7 cellular contexts compared by ENCODE assay signal in the genomic region with DNA sequence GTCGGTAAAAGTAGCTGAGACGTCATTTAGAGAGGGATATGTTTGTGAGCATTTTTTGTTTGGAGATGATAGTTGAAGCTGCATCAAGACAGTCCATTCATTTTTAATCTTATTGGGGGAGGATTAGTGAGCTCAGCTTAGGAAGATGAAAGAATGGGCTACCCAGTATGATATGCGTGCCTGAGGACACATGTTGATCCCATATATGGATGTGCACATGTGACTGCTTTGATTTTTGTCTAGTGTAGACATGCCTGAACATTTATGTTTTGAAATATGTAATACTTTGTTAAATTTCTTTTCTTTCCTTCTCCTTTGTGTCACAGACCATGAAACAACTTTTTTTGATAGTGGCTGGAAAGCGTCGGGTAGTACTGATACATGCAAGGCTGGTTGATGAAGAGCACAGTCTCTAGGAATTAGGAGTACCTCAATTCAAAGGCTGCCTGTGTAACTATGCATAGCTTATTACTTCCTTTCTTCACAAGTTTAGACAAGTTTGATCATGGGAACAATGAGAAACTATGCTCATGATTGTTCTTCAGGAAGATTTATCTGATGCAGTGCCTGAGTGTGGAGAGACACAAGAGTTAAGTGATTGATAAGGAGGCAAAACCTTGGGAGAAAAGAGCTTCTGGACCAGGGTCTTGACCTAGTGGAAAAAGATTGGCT.
DNase-seq lines count a peak whose midpoint lies in the region; ATAC-seq, FAIRE-seq and TF ChIP-seq lines count a peak whose summit lies in the region.
"Not testable (repeated sequence)": the region's sequence is repeated elsewhere in the genome, so short reads cannot be mapped to it uniquely, and the experiment has no call there.

No MANE protein-coding gene starts in this region.

- peak overlapping the region; percentile 54 for H3K27ac ChIP-seq in mammary epithelial cell (ENCODE audit: insufficient read depth, low read depth, low read length)
- H3K27ac ChIP-seq in epithelial cell of prostate = peak overlapping the region; percentile 57

- H3K9me3 Mint-ChIP-seq in activated naive CD4-positive, alpha-beta T cell treated with anti-CD3 and anti-CD28 coated beads for 36 hours; mesothelial cell of epicardium; stimulated activated memory B cell treated with anti-CD40 and anti-IgM and Interleukin-4, amounts not matched to agents 10 μg/mL and 1 μg/mL and 100 μg/mL, for 72 hours: not testable (repeated sequence)

- ATAC-seq in stimulated activated memory B cell treated with anti-CD40 and anti-IgM and Interleukin-4, amounts not matched to agents 10 μg/mL and 1 μg/mL and 100 μg/mL, for 72 hours = not testable (repeated sequence)

- FAIRE-seq in GM12891 (lab: Jason Lieb, UNC) = peak; percentile 84

- not testable (repeated sequence) for TF ChIP-seq POLR2A in GM12891 (IDR thresholded peaks at IDR 0.05; ENCODE audit: low read depth, low read length)

- H3K27me3 Mint-ChIP-seq in activated naive CD4-positive, alpha-beta T cell treated with anti-CD3 and anti-CD28 coated beads for 36 hours (ENCODE audit: low read depth); mesothelial cell of epicardium (ENCODE audit: low read depth); stimulated activated memory B cell treated with anti-CD40 and anti-IgM and Interleukin-4, amounts not matched to agents 10 μg/mL and 1 μg/mL and 100 μg/mL, for 72 hours: not testable (repeated sequence)

- CTCF ChIA-PET in activated naive CD4-positive, alpha-beta T cell treated with anti-CD3 and anti-CD28 coated beads for 36 hours (lab: Charles Lee); mammary epithelial cell (lab: Charles Lee; ENCODE audit: low non-redundant PET): not testable (repeated sequence)

- H4K20me1 ChIP-seq in mammary epithelial cell (ENCODE audit: insufficient read depth, low read length) = not testable (repeated sequence)

- not testable (repeated sequence) for H3K36me3 Mint-ChIP-seq in activated naive CD4-positive, alpha-beta T cell treated with anti-CD3 and anti-CD28 coated beads for 36 hours (ENCODE audit: low read depth); mesothelial cell of epicardium; stimulated activated memory B cell treated with anti-CD40 and anti-IgM and Interleukin-4, amounts not matched to agents 10 μg/mL and 1 μg/mL and 100 μg/mL, for 72 hours

- H3K27ac Mint-ChIP-seq in activated naive CD4-positive, alpha-beta T cell treated with anti-CD3 and anti-CD28 coated beads for 36 hours = peak overlapping the region; percentile 7
- peak overlapping the region; percentile 31 for H3K27ac Mint-ChIP-seq in mesothelial cell of epicardium
- peak overlapping the region; percentile 30 for H3K27ac Mint-ChIP-seq in stimulated activated memory B cell treated with anti-CD40 and anti-IgM and Interleukin-4, amounts not matched to agents 10 μg/mL and 1 μg/mL and 100 μg/mL, for 72 hours

- dilution Hi-C loops in mammary epithelial cell (cut with HindIII; ENCODE audit: low sequenced_read_pairs) = not testable (repeated sequence)

- intact Hi-C loops in activated naive CD4-positive, alpha-beta T cell treated with anti-CD3 and anti-CD28 coated beads for 36 hours (cut with micrococcal nuclease); mammary epithelial cell (cut with micrococcal nuclease): not testable (repeated sequence)

- peaks cover 55% of the 10 kb centered on the region for H3K79me2 ChIP-seq in mammary epithelial cell (ENCODE audit: insufficient read depth, low read length)

- H3K4me3 Mint-ChIP-seq in activated naive CD4-positive, alpha-beta T cell treated with anti-CD3 and anti-CD28 coated beads for 36 hours; mesothelial cell of epicardium; stimulated activated memory B cell treated with anti-CD40 and anti-IgM and Interleukin-4, amounts not matched to agents 10 μg/mL and 1 μg/mL and 100 μg/mL, for 72 hours: not testable (repeated sequence)

- TF ChIP-seq CTCF in mammary epithelial cell (conservative IDR thresholded peaks at IDR 0.05 in 1 of 2, IDR thresholded peaks at IDR 0.05 in 1 of 2; ENCODE audit: extremely low read depth in 1 of 2, insufficient read depth in 1 of 2, low read depth in 1 of 2, low read length in 2 of 2); mesothelial cell of epicardium (IDR thresholded peaks at IDR 0.05; ENCODE audit: unreplicated experiment): not testable (repeated sequence)

- BruUV-seq in mammary epithelial cell (replicated peaks; lab: Mats Ljungman, UMichigan) = not testable (repeated sequence)

- not testable (repeated sequence) for DNase-seq in GM12891 (ENCODE audit: insufficient read length, low spot score); activated naive CD4-positive, alpha-beta T cell treated with anti-CD3 and anti-CD28 coated beads for 36 hours; mesothelial cell of epicardium (ENCODE audit: low spot score in 2 of 2, unreplicated experiment in 2 of 2)
- peak; percentile 50 for DNase-seq in NCI-H82 (lab: John Stamatoyannopoulos, UW)
- peak; percentile 54 for DNase-seq in mammary epithelial cell
- DNase-seq in epithelial cell of prostate (ENCODE audit: low read depth, low spot score) = peak; percentile 1

- H3K4me1 Mint-ChIP-seq in activated naive CD4-positive, alpha-beta T cell treated with anti-CD3 and anti-CD28 coated beads for 36 hours (ENCODE audit: low read depth) = peaks cover 27% of the 10 kb centered on the region
- not testable (repeated sequence) for H3K4me1 Mint-ChIP-seq in mesothelial cell of epicardium
- H3K4me1 Mint-ChIP-seq in stimulated activated memory B cell treated with anti-CD40 and anti-IgM and Interleukin-4, amounts not matched to agents 10 μg/mL and 1 μg/mL and 100 μg/mL, for 72 hours = peaks cover 37% of the 10 kb centered on the region

- H3K4me2 ChIP-seq in mammary epithelial cell (ENCODE audit: insufficient read depth, low read depth, low read length) = peak overlapping the region; percentile 71

- not testable (repeated sequence) for H3K9ac ChIP-seq in mammary epithelial cell (ENCODE audit: insufficient read depth, low read length)

- H3K27me3 ChIP-seq in mammary epithelial cell (ENCODE audit: insufficient read depth, low read length) = not testable (repeated sequence)

- H3K4me1 ChIP-seq in mammary epithelial cell (ENCODE audit: insufficient read depth, low read length) = not testable (repeated sequence)

- H3K4me3 ChIP-seq in mammary epithelial cell (replicated peaks in 1 of 3; ENCODE audit: insufficient read depth in 1 of 3, low read depth in 2 of 3, low read length in 3 of 3) = not testable (repeated sequence)

- H3K9me3 ChIP-seq in mammary epithelial cell (replicated peaks; ENCODE audit: insufficient read depth, low read length) = not testable (repeated sequence)

- in situ Hi-C loops in mammary epithelial cell (cut with MboI; ENCODE audit: low sequenced_read_pairs in 2 of 2) = not testable (repeated sequence)

- H2AFZ ChIP-seq in mammary epithelial cell (ENCODE audit: low read depth, low read length) = not testable (repeated sequence)

- H3K36me3 ChIP-seq in mammary epithelial cell (ENCODE audit: insufficient read depth, low read length) = not testable (repeated sequence)

- WGBS in mammary epithelial cell (ENCODE audit: low coverage, missing lambda C conversion rate) = 3% methylated on average over 3 of the region's 5 CpGs
